ENCODE assay signal across 7 cellular contexts in the genomic region with DNA sequence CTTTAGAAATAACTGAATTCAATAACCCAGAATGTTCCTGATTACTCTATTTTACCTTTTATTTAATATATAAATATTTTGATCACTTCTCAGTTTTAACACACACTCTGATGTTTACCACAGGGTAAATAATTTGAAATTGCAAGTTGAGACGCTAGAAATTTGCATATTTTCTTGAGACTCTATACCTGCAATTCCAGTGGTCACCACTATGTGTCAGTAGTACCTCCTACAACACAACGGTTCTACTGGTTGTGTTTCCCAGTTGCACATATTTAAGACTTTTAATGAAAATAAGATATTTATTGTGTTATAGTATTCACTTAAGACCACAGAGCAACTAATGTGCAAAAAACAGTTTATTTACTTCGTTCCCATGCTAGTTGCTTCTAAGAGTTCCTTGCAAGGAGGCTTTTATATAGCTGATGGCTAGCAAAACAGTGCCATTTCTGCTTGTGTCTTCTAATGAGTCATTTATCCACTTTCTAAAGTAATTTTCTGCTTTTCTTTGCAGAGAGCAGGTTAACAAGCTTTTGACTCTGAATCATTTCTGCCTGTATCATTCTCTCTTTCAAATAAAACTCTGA.
DNase-seq lines count a peak whose midpoint lies in the region; ATAC-seq and TF ChIP-seq lines count a peak whose summit lies in the region.

No MANE protein-coding gene starts in this region.

- no peaks in the 10 kb centered on the region for H3K9me2 ChIP-seq in Loucy (replicated peaks; ENCODE audit: low read depth, low read length)

- no peaks in the 10 kb centered on the region for H3K4me1 ChIP-seq in Loucy (ENCODE audit: insufficient read depth, low read length, poor library complexity, severe bottlenecking)

- ATAC-seq in HG02763 (IDR thresholded peaks at IDR 0.05; ENCODE audit: unreplicated experiment) (no peak), GM21360 (IDR thresholded peaks at IDR 0.05; ENCODE audit: unreplicated experiment) (no peak)

- H3K4me2 ChIP-seq in Loucy (ENCODE audit: low read depth, low read length, poor library complexity, severe bottlenecking): no peak overlapping the region

- no peak overlapping the region for H2AFZ ChIP-seq in Loucy (ENCODE audit: low read length)

- no peaks in the 10 kb centered on the region; the same call in 1 of the 2 replicates for H3K27me3 ChIP-seq in GM06990 (replicated peaks; ENCODE audit: control insufficient read depth, insufficient read depth, low read length)
- H3K27me3 ChIP-seq in Loucy (ENCODE audit: insufficient read depth, low read length, poor library complexity, severe bottlenecking): no peaks in the 10 kb centered on the region

- TF ChIP-seq CTCF in GM06990 (IDR thresholded peaks at IDR 0.05; ENCODE audit: insufficient read depth, low read length, poor library complexity, severe bottlenecking): peak; percentile 54
- TF ChIP-seq CTCF in Loucy (conservative IDR thresholded peaks at IDR 0.05; ENCODE audit: low read length): peak; percentile 61

- no peaks in the 10 kb centered on the region for H3K79me2 ChIP-seq in Loucy (ENCODE audit: insufficient read depth, low read length)

- no peaks in the 10 kb centered on the region for H4K20me1 ChIP-seq in Loucy (ENCODE audit: insufficient read depth, low read length, poor library complexity, severe bottlenecking)

- H3K36me3 ChIP-seq in GM06990 (ENCODE audit: control insufficient read depth, insufficient read depth, low read length): no peaks in the 10 kb centered on the region
- H3K36me3 ChIP-seq in Loucy (ENCODE audit: insufficient read depth, low read length): no peaks in the 10 kb centered on the region

- DNase-seq in GM06990 (ENCODE audit: extremely low read depth, insufficient read length) (no peak), dermis blood vessel endothelial cell (peak; percentile 33), non-pigmented ciliary epithelial cell (ENCODE audit: low read depth) (peak; percentile 4)
- DNase-seq in NK-92 treated with Interleukin-12 subunit alpha and Interleukin-12 subunit beta, amount 100 ng/mL, for 24 hours (lab: John Stamatoyannopoulos, UW): no peak

- no peaks in the 10 kb centered on the region for H3F3A ChIP-seq in Loucy (ENCODE audit: low read depth)

- no peak overlapping the region for H3K4me3 ChIP-seq in GM06990 (replicated peaks; ENCODE audit: low read depth, low read length)
- no peak overlapping the region for H3K4me3 ChIP-seq in Loucy (ENCODE audit: low read length, poor library complexity, severe bottlenecking)

- H3K9ac ChIP-seq in Loucy (ENCODE audit: low read depth, low read length, poor library complexity, severe bottlenecking): no peak overlapping the region

- H3K9me3 ChIP-seq in Loucy (ENCODE audit: insufficient read depth, low read depth, low read length): 0 out of 2 replicates have a peak, but pooled peaks cover 4% of the 10 kb centered on the region

Comparison
In these comparisons a context has a peak if more than half of its experiments do, and no peak if none do; other contexts are left out.
1. DNase-seq: peak in dermis blood vessel endothelial cell (single experiment) and non-pigmented ciliary epithelial cell (single experiment); none in GM06990 (single experiment) and NK-92 treated with Interleukin-12 subunit alpha and Interleukin-12 subunit beta, amount 100 ng/mL, for 24 hours (single experiment).